Comparison of ENCODE assay signal across 24 cellular contexts in genomic region chr6:19991176-19991575, GRCh38.
DNase-seq lines count a peak whose midpoint lies in the region; ATAC-seq, FAIRE-seq and TF ChIP-seq lines count a peak whose summit lies in the region.
"Had no signal": no experiment of that assay in that cellular context is flagged by ENCODE, and none has a peak within 500 bp of the region (broad histone marks: within the 10 kb centered on the region; RNA-seq: fewer than 3 reads in every experiment).

No MANE protein-coding gene starts in this region.

- TF ChIP-seq CTCF in natural killer cell (IDR thresholded peaks at IDR 0.05) (no peak), bronchial epithelial cell (IDR thresholded peaks at IDR 0.05; ENCODE audit: insufficient read depth, low read length, severe bottlenecking) (no peak), esophagus muscularis mucosa (IDR thresholded peaks at IDR 0.05) (no peak)

- H3K4me3 ChIP-seq in bronchial epithelial cell (ENCODE audit: low read depth, low read length), result no peak overlapping the region
- no peak overlapping the region for H3K4me3 ChIP-seq in esophagus muscularis mucosa
- H3K4me3 ChIP-seq in MG63, result no peak overlapping the region
- H3K4me3 ChIP-seq: A549; BLaER1 treated with 17β-estradiol and CSF1 and Interleukin-3, amounts not matched to agents 10 nM and 100 nM had no signal

- no peak for TF ChIP-seq EP300 in esophagus muscularis mucosa (IDR thresholded peaks at IDR 0.05)

- H3K27me3 ChIP-seq in bronchial epithelial cell (ENCODE audit: control insufficient read depth, insufficient read depth, low read length) (no peaks in the 10 kb centered on the region), esophagus muscularis mucosa (peaks cover 0 to 5% (median 0%) of the 10 kb centered on the region in 4 donors), MG63 (no peaks in the 10 kb centered on the region)
- H3K27me3 ChIP-seq: BLaER1 treated with 17β-estradiol and CSF1 and Interleukin-3, amounts not matched to agents 10 nM and 100 nM had no signal

- H3K27me3 Mint-ChIP-seq in natural killer cell (ENCODE audit: low read depth in 2 of 2), result peaks cover 16 to 56% of the 10 kb centered on the region in 2 donors
- H3K27me3 Mint-ChIP-seq in natural killer cell treated with Interleukin-12 subunit alpha and Interleukin-12 subunit beta and Interleukin-15 and Interleukin-18, amount 100 ng/mL, for 72 hours, result peaks cover 34 to 47% of the 10 kb centered on the region in 2 donors
- H3K27me3 Mint-ChIP-seq: B cell had no signal

- H3K9me3 Mint-ChIP-seq in natural killer cell, result no peaks in the 10 kb centered on the region
- H3K9me3 Mint-ChIP-seq in natural killer cell treated with Interleukin-12 subunit alpha and Interleukin-12 subunit beta and Interleukin-15 and Interleukin-18, amount 100 ng/mL, for 72 hours, result no peaks in the 10 kb centered on the region
- H3K9me3 Mint-ChIP-seq: CD4-positive, alpha-beta T cell; CD8-positive, alpha-beta T cell had no signal

- H3K4me1 Mint-ChIP-seq in natural killer cell, result peaks cover 4 to 6% of the 10 kb centered on the region in 2 donors
- H3K4me1 Mint-ChIP-seq in natural killer cell treated with Interleukin-12 subunit alpha and Interleukin-12 subunit beta and Interleukin-15 and Interleukin-18, amount 100 ng/mL, for 72 hours (ENCODE audit: low read depth in 2 of 2), result peaks cover 0 to 3% of the 10 kb centered on the region in 2 donors
- H3K4me1 Mint-ChIP-seq: B cell had no signal

- no peaks in the 10 kb centered on the region for H3K9me3 ChIP-seq in esophagus muscularis mucosa
- H3K9me3 ChIP-seq in MG63, result no peaks in the 10 kb centered on the region
- H3K9me3 ChIP-seq: A549; BLaER1 treated with 17β-estradiol and CSF1 and Interleukin-3, amounts not matched to agents 10 nM and 100 nM; Caco-2 had no signal

- no peak for TF ChIP-seq POLR2A in esophagus muscularis mucosa (IDR thresholded peaks at IDR 0.05; ENCODE audit: low read depth)

- no peak for DNase-seq in natural killer cell
- no peak for DNase-seq in natural killer cell treated with Interleukin-12 subunit alpha and Interleukin-12 subunit beta and Interleukin-15 and Interleukin-18, amount 100 ng/mL, for 72 hours (ENCODE audit: low spot score)
- peak; percentile 4 for DNase-seq in bronchial epithelial cell (ENCODE audit: low read depth)
- peak; percentile 34 for DNase-seq in esophagus muscularis mucosa (ENCODE audit: extremely low spot score)
- DNase-seq in islet precursor cell, result peak; percentile 14
- no peak for DNase-seq in Right ventricle myocardium inferior (ENCODE audit: missing footprints)
- DNase-seq in NK-92 (lab: John Stamatoyannopoulos, UW; ENCODE audit: unreplicated experiment), result no peak
- no peak for DNase-seq in MG63
- DNase-seq: AML-193; Caco-2; Calu3; CD4-positive, alpha-beta T cell; CD8-positive, alpha-beta T cell; DMS79 treated with DMSO at 0.1 percent for 48 hours; GF-D8 had no signal

- H3K36me3 ChIP-seq in bronchial epithelial cell (ENCODE audit: control insufficient read depth, insufficient read depth, low read length) (no peaks in the 10 kb centered on the region), esophagus muscularis mucosa (no peaks in the 10 kb centered on the region), MG63 (no peaks in the 10 kb centered on the region)
- H3K36me3 ChIP-seq: BLaER1 treated with 17β-estradiol and CSF1 and Interleukin-3, amounts not matched to agents 10 nM and 100 nM had no signal

- no peak overlapping the region for H3K27ac Mint-ChIP-seq in natural killer cell
- H3K27ac Mint-ChIP-seq in natural killer cell treated with Interleukin-12 subunit alpha and Interleukin-12 subunit beta and Interleukin-15 and Interleukin-18, amount 100 ng/mL, for 72 hours, result no peak overlapping the region
- H3K27ac Mint-ChIP-seq: B cell; CD4-positive, alpha-beta T cell; CD8-positive, alpha-beta T cell had no signal

- H3K36me3 Mint-ChIP-seq in natural killer cell, result no peaks in the 10 kb centered on the region
- no peaks in the 10 kb centered on the region for H3K36me3 Mint-ChIP-seq in natural killer cell treated with Interleukin-12 subunit alpha and Interleukin-12 subunit beta and Interleukin-15 and Interleukin-18, amount 100 ng/mL, for 72 hours
- H3K36me3 Mint-ChIP-seq: CD8-positive, alpha-beta T cell had no signal

- ATAC-seq in natural killer cell, result peak; percentile 31 to 98 (median 68)
- ATAC-seq in natural killer cell treated with Interleukin-12 subunit alpha and Interleukin-12 subunit beta and Interleukin-15 and Interleukin-18, amount 100 ng/mL, for 72 hours, result no peak
- no peak for ATAC-seq in Right ventricle myocardium inferior
- ATAC-seq: A549; CD8-positive, alpha-beta T cell had no signal

- intact Hi-C loops in natural killer cell (cut with micrococcal nuclease), result no loop called here
- intact Hi-C loops in esophagus muscularis mucosa (cut with DNase I), result no loop called here
- intact Hi-C loops in Right ventricle myocardium inferior (cut with DNase I), result no loop called here

- no peak for FAIRE-seq in bronchial epithelial cell (lab: Jason Lieb, UNC)
- FAIRE-seq: A549, D721Med, G401.6, GM12891, GM19239 had no signal

- H3K4me1 ChIP-seq in esophagus muscularis mucosa, result no peaks in the 10 kb centered on the region
- H3K4me1 ChIP-seq: A549; BLaER1 treated with 17β-estradiol and CSF1 and Interleukin-3, amounts not matched to agents 10 nM and 100 nM; Caco-2 had no signal

- H3K27ac ChIP-seq in esophagus muscularis mucosa (replicated peaks in 1 of 4), result no peak overlapping the region
- H3K27ac ChIP-seq: 22Rv1; A549; BLaER1 treated with 17β-estradiol and CSF1 and Interleukin-3, amounts not matched to agents 10 nM and 100 nM; C4-2B had no signal

- WGBS in esophagus muscularis mucosa, result 59% methylated on average over 3 of the region's 3 CpGs

- H3K4me3 Mint-ChIP-seq in natural killer cell, result no peak overlapping the region
- H3K4me3 Mint-ChIP-seq in natural killer cell treated with Interleukin-12 subunit alpha and Interleukin-12 subunit beta and Interleukin-15 and Interleukin-18, amount 100 ng/mL, for 72 hours, result no peak overlapping the region
- H3K4me3 Mint-ChIP-seq: B cell; CD4-positive, alpha-beta T cell; CD8-positive, alpha-beta T cell had no signal

Comparison
In these comparisons a context has a peak if more than half of its experiments do, and no peak if none do; other contexts are left out.
1. ATAC-seq: peak in natural killer cell (3 of 3); none in natural killer cell treated with Interleukin-12 subunit alpha and Interleukin-12 subunit beta and Interleukin-15 and Interleukin-18, amount 100 ng/mL, for 72 hours (0 of 2) and Right ventricle myocardium inferior (single experiment).
2. DNase-seq: peak in bronchial epithelial cell (single experiment), esophagus muscularis mucosa (single experiment) and islet precursor cell (single experiment); none in natural killer cell (single experiment), natural killer cell treated with Interleukin-12 subunit alpha and Interleukin-12 subunit beta and Interleukin-15 and Interleukin-18, amount 100 ng/mL, for 72 hours (single experiment), Right ventricle myocardium inferior (single experiment), NK-92 (single experiment) and MG63 (single experiment).